8 cellular contexts compared by ENCODE assay signal in genomic region chr6:63573140-63573898, GRCh38.
A peak's percentile ranks its signal among the peaks of the same experiment; 100 is the strongest.
DNase-seq lines count a peak whose midpoint lies in the region; ATAC-seq and TF ChIP-seq lines count a peak whose summit lies in the region.

No MANE protein-coding gene starts in this region.

- 0 out of 2 replicates have a peak, but pooled peaks cover 7% of the 10 kb centered on the region for H3K9me3 ChIP-seq in NT2/D1 (ENCODE audit: insufficient read depth, low read length)
- H3K9me3 ChIP-seq in mucosa of rectum (ENCODE audit: control insufficient read depth in 2 of 2, low read length in 2 of 2) = no peaks in the 10 kb centered on the region

- peak overlapping the region; percentile 100 for H3K27ac ChIP-seq in mucosa of rectum (ENCODE audit: low read depth in 2 of 2, low read length in 2 of 2)

- DNase-seq in COLO668 (lab: John Stamatoyannopoulos, UW; ENCODE audit: unreplicated experiment) (peak; percentile 79), NT2/D1 (ENCODE audit: low read depth, low spot score) (peak; percentile 39), activated T-cell treated with anti-CD3 and anti-CD28 coated beads for 4 hours (peak; percentile 44), erythroblast (lab: John Stamatoyannopoulos, UW) (peak; percentile 78 to 88)
- DNase-seq in stimulated activated CD8-positive, alpha-beta memory T cell treated with anti-CD3 and anti-CD28 coated beads, Interleukin-7, amount 100 ng/mL, for 24 hours (ENCODE audit: low read depth) = peak; percentile 33

- H3K9ac ChIP-seq in NT2/D1 (ENCODE audit: insufficient read length, low read depth) (peak overlapping the region; percentile 92), mucosa of rectum (ENCODE audit: low read depth in 1 of 2, low read length in 2 of 2) (peak overlapping the region; percentile 96 to 99)

- peak overlapping the region; percentile 84 for H3K4me3 ChIP-seq in NT2/D1 (ENCODE audit: insufficient read length, low read depth)
- peak overlapping the region; percentile 79 to 95 for H3K4me3 ChIP-seq in mucosa of rectum (ENCODE audit: low read length in 2 of 2)

- H3K4me1 ChIP-seq in NT2/D1 (ENCODE audit: insufficient read depth, insufficient read length) = no peaks in the 10 kb centered on the region
- peaks cover 20 to 30% of the 10 kb centered on the region in 2 donors for H3K4me1 ChIP-seq in mucosa of rectum (ENCODE audit: control insufficient read depth in 2 of 2, insufficient read depth in 2 of 2, low read length in 2 of 2)

- TF ChIP-seq POLR2A in erythroblast (IDR thresholded peaks at IDR 0.05; ENCODE audit: low read length) = peak; percentile 72

- H3K36me3 ChIP-seq in NT2/D1 (ENCODE audit: insufficient read depth, insufficient read length, low read length) (peaks cover 27% of the 10 kb centered on the region), mucosa of rectum (ENCODE audit: control insufficient read depth in 2 of 2, insufficient read depth in 2 of 2, low read length in 2 of 2) (peaks cover 16% of the 10 kb centered on the region in 2 donors)

- no peaks in the 10 kb centered on the region for H3K27me3 ChIP-seq in NT2/D1 (ENCODE audit: insufficient read depth, insufficient read length)
- H3K27me3 ChIP-seq in mucosa of rectum (ENCODE audit: control insufficient read depth in 2 of 2, insufficient read depth in 2 of 2, low read length in 2 of 2) = no peaks in the 10 kb centered on the region

- ATAC-seq in GM19438 (IDR thresholded peaks at IDR 0.05; ENCODE audit: low read depth, unreplicated experiment) = peak; percentile 44
- ATAC-seq in HG03571 (IDR thresholded peaks at IDR 0.05; ENCODE audit: unreplicated experiment) = peak; percentile 42

Comparison
In these comparisons a context has a peak if more than half of its experiments do, and no peak if none do; other contexts are left out.
1. Peak in every context shown above with its lines: DNase-seq, ATAC-seq, H3K4me3 ChIP-seq and H3K27ac ChIP-seq.
2. DNase-seq: peak in every context shown above with its lines; median percentile 83 in erythroblast; 79 in COLO668; 44 in activated T-cell treated with anti-CD3 and anti-CD28 coated beads for 4 hours; 39 in NT2/D1; 33 in stimulated activated CD8-positive, alpha-beta memory T cell treated with anti-CD3 and anti-CD28 coated beads, Interleukin-7, amount 100 ng/mL, for 24 hours.